7 cellular contexts compared by ENCODE assay signal in the genomic region with DNA sequence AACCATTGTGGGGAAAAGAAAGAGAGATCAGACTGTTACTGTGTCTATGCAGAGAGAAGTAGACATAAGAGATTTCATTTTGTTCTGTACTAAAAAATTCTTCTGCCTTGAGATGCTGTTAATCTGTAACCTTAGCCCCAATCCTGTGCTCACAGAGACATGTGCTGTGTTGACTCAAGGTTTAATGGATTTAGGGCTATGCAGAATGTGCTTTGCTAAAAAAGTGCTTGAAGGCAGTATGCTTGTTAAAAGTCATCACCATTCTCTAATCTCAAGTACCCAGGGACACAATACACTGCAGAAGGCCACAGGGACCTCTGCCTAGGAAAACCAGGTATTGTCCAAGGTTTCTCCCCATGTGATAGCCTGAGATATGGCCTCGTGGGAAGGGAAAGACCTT. TPM values are rescaled to one million over a fixed set of nuclear protein-coding genes. Genes with fewer than 3 reads are reported as not detected.
DNase-seq lines count a peak whose midpoint lies in the region; ATAC-seq, FAIRE-seq and TF ChIP-seq lines count a peak whose summit lies in the region.
"Not testable (repeated sequence)": the region's sequence is repeated elsewhere in the genome, so short reads cannot be mapped to it uniquely, and the experiment has no call there.

No MANE protein-coding gene starts in this region.

- H3K9me3 ChIP-seq in endocrine pancreas (ENCODE audit: control insufficient read depth, low read length); hepatocyte (ENCODE audit: low read depth); HepG2 (ENCODE audit: low read length): not testable (repeated sequence)

- H3K36me3 Mint-ChIP-seq in progenitor cell of endocrine pancreas (ENCODE audit: insufficient read depth), result peaks cover 16% of the 10 kb centered on the region

- H3K56ac ChIP-seq in mesendoderm (ENCODE audit: low read length), result not testable (repeated sequence)

- not testable (repeated sequence) for H3K23ac ChIP-seq in mesendoderm (ENCODE audit: low read length)

- H3K9ac ChIP-seq in endocrine pancreas (ENCODE audit: control insufficient read depth, insufficient read depth, low read length); HepG2 (ENCODE audit: insufficient read depth, low read depth, low read length); mesendoderm (ENCODE audit: low read length): not testable (repeated sequence)

- not testable (repeated sequence) for TF ChIP-seq EP300 in HepG2 (IDR thresholded peaks at IDR 0.05; ENCODE audit: low read depth in 2 of 2, low read length in 2 of 2); HepG2 (CRISPR knock-in tag; IDR thresholded peaks at IDR 0.05; ENCODE audit: borderline replicate concordance)

- not testable (repeated sequence) for H2BK5ac ChIP-seq in mesendoderm (ENCODE audit: low read length)

- peak overlapping the region; percentile 48 for H3K4me3 ChIP-seq in endocrine pancreas (ENCODE audit: control insufficient read depth, insufficient read depth, low read length)
- H3K4me3 ChIP-seq in hepatocyte; HepG2 (replicated peaks in 1 of 3; ENCODE audit: insufficient read depth in 1 of 3, low read depth in 2 of 3, low read length in 3 of 3); mesendoderm (ENCODE audit: low read length): not testable (repeated sequence)

- ATAC-seq in HepG2, result not testable (repeated sequence)

- H3K79me1 ChIP-seq in mesendoderm (ENCODE audit: low read length), result not testable (repeated sequence)

- DNase-seq in DMS53 (lab: John Stamatoyannopoulos, UW) (peak; percentile 19), NCI-H82 (lab: John Stamatoyannopoulos, UW) (peak; percentile 5), mesendoderm (peak; percentile 11)
- not testable (repeated sequence) for DNase-seq in hepatocyte (ENCODE audit: low spot score); HepG2 (ENCODE audit: low spot score); progenitor cell of endocrine pancreas (ENCODE audit: low spot score, unreplicated experiment)

- FAIRE-seq in HepG2 (lab: Jason Lieb, UNC), result not testable (repeated sequence)

- POLR2A ChIA-PET in HepG2 (lab: Yijun Ruan, JAX), result not testable (repeated sequence)

- CTCF ChIA-PET in HepG2 (lab: Yijun Ruan, JAX; ENCODE audit: low intra/inter-chr PET ratio, low total read pairs), result not testable (repeated sequence)

- H2BK15ac ChIP-seq in mesendoderm (replicated peaks; ENCODE audit: low read depth), result not testable (repeated sequence)

- H4K8ac ChIP-seq in mesendoderm (ENCODE audit: low read depth, low read length), result not testable (repeated sequence)

- not testable (repeated sequence) for TF ChIP-seq RAD21 in HepG2 (CRISPR knock-in tag; IDR thresholded peaks at IDR 0.05)

- BruUV-seq in HepG2 (replicated peaks; lab: Mats Ljungman, UMichigan), result not testable (repeated sequence)

- H3K79me2 ChIP-seq in hepatocyte; HepG2 (ENCODE audit: insufficient read depth, low read length); mesendoderm (ENCODE audit: control insufficient read depth, insufficient read depth, low read length): not testable (repeated sequence)

- H3K4me1 Mint-ChIP-seq in progenitor cell of endocrine pancreas (ENCODE audit: low read depth), result peaks cover 25% of the 10 kb centered on the region

- not testable (repeated sequence) for H2AFZ ChIP-seq in hepatocyte; HepG2 (ENCODE audit: low read length)

- not testable (repeated sequence) for H3K36me3 ChIP-seq in endocrine pancreas (ENCODE audit: control insufficient read depth, insufficient read depth, low read length); hepatocyte (replicated peaks; ENCODE audit: insufficient read depth, low read depth); mesendoderm (ENCODE audit: control insufficient read depth, insufficient read depth, low read length)
- H3K36me3 ChIP-seq in HepG2 (replicated peaks in 1 of 2; ENCODE audit: control insufficient read depth in 1 of 2, insufficient read depth in 2 of 2, low read length in 2 of 2), result peaks cover 2 to 20% of the 10 kb centered on the region in 2 experiments; a peak in 4 of 5 replicates

- not testable (repeated sequence) for H2AK5ac ChIP-seq in mesendoderm (ENCODE audit: low read length)

- H4K5ac ChIP-seq in mesendoderm (ENCODE audit: low read length), result not testable (repeated sequence)

- H3K18ac ChIP-seq in mesendoderm (ENCODE audit: low read length), result not testable (repeated sequence)

- not testable (repeated sequence) for TF ChIP-seq POLR2A in HepG2 (IDR thresholded peaks at IDR 0.05; ENCODE audit: insufficient read depth in 1 of 2, low read depth in 2 of 2, low read length in 2 of 2)

- H3K4me2 ChIP-seq in hepatocyte, result peak overlapping the region; percentile 55
- H3K4me2 ChIP-seq in HepG2 (ENCODE audit: low read depth, low read length); mesendoderm (ENCODE audit: low read length): not testable (repeated sequence)

- H3K27me3 ChIP-seq in endocrine pancreas (ENCODE audit: control insufficient read depth, insufficient read depth, low read length); hepatocyte; HepG2 (ENCODE audit: control insufficient read depth in 1 of 2, insufficient read depth in 2 of 2, low read length in 2 of 2); mesendoderm (ENCODE audit: insufficient read depth, low read length, poor library complexity): not testable (repeated sequence)

- not testable (repeated sequence) for H3K27me3 Mint-ChIP-seq in progenitor cell of endocrine pancreas

- H3K4me3 Mint-ChIP-seq in progenitor cell of endocrine pancreas (ENCODE audit: low read depth), result not testable (repeated sequence)

- intact Hi-C loops in HepG2 (cut with micrococcal nuclease; ENCODE audit: unreplicated experiment), result not testable (repeated sequence)

- H3K9me3 Mint-ChIP-seq in progenitor cell of endocrine pancreas (ENCODE audit: low read depth), result not testable (repeated sequence)

- TF ChIP-seq CTCF in hepatocyte (IDR thresholded peaks at IDR 0.05; ENCODE audit: poor library complexity); HepG2 (CRISPR knock-in tag; IDR thresholded peaks at IDR 0.05); progenitor cell of endocrine pancreas (IDR thresholded peaks at IDR 0.05; ENCODE audit: unreplicated experiment): not testable (repeated sequence)

- in situ Hi-C loops in HepG2 (cut with HindIII; ENCODE audit: extremely low pct_ligation_motif_present, low pct_unique_long_range_greater_than_20kb), result not testable (repeated sequence)

- not testable (repeated sequence) for H3K4me1 ChIP-seq in endocrine pancreas (ENCODE audit: control insufficient read depth, insufficient read depth, low read length); hepatocyte (ENCODE audit: insufficient read depth); mesendoderm (ENCODE audit: control insufficient read depth, low read depth, low read length)
- peaks cover 34% of the 10 kb centered on the region for H3K4me1 ChIP-seq in HepG2 (ENCODE audit: insufficient read depth, low read length)

- WGBS in hepatocyte (ENCODE audit: low lambda C conversion rate, missing lambda C conversion rate), result 37% methylated on average over 1 of the region's 1 CpG
- WGBS in HepG2 (ENCODE audit: low lambda C conversion rate), result 67% methylated on average over 1 of the region's 1 CpG
- WGBS in mesendoderm (ENCODE audit: extremely low coverage, insufficient coverage, low lambda C conversion rate), result no CpG with 5 or more reads among the region's 1 CpG

- not testable (repeated sequence) for H3K9me2 ChIP-seq in hepatocyte (replicated peaks; ENCODE audit: insufficient read depth)

- H3K27ac ChIP-seq in hepatocyte; HepG2 (ENCODE audit: extremely low read length, insufficient read depth, low read length); mesendoderm (ENCODE audit: low read depth, low read length): not testable (repeated sequence)

- not testable (repeated sequence) for H2BK120ac ChIP-seq in mesendoderm (ENCODE audit: low read depth, low read length)

- H3K27ac Mint-ChIP-seq in progenitor cell of endocrine pancreas, result peak overlapping the region; percentile 25

- not testable (repeated sequence) for H4K20me1 ChIP-seq in hepatocyte (ENCODE audit: insufficient read depth, poor library complexity, severe bottlenecking); HepG2 (ENCODE audit: insufficient read depth, low read length)

- H3K4ac ChIP-seq in mesendoderm (ENCODE audit: low read depth, low read length), result not testable (repeated sequence)

RNA-seq across cellular contexts. Expression of gene MIS18BP1, which starts 39.3 kb away (rescaled TPM):
- total RNA-seq in hepatocyte, result 14.9 and 23.5 TPM in 2 replicates
- polyA plus RNA-seq in hepatocyte, result 6.8 and 14.9 TPM in 2 replicates
- 36.4 and 54.6 TPM in 2 replicates for total RNA-seq in HepG2 (2016; rRNA removed; fragmentation: Illumina TruSeq; extraction: Trizol)
- total RNA-seq in HepG2 (2016; cell fraction: cytosol; rRNA removed; fragmentation: Illumina TruSeq; extraction: Trizol; ENCODE audit: low read depth), result 8.5 and 9.1 TPM in 2 replicates
- total RNA-seq in HepG2 (2016; cell fraction: insoluble cytoplasmic fraction; rRNA removed; fragmentation: Illumina TruSeq; extraction: Trizol), result 43.2 and 47.0 TPM in 2 replicates
- total RNA-seq in HepG2 (2016; cell fraction: membrane; rRNA removed; fragmentation: Illumina TruSeq; extraction: Trizol), result 17.8 and 23.3 TPM in 2 replicates
- total RNA-seq in HepG2 (2016; cell fraction: nucleus; rRNA removed; fragmentation: Illumina TruSeq; extraction: Trizol), result 48.9 and 51.7 TPM in 2 replicates
- 6.0 and 9.5 TPM in 2 replicates for polyA plus RNA-seq in HepG2 (2011; rRNA removed)
- 2.6 and 4.0 TPM in 2 replicates for polyA plus RNA-seq in HepG2 (2011; cell fraction: cytosol; rRNA removed)
- polyA plus RNA-seq in HepG2 (2011; cell fraction: nucleus; rRNA removed), result 7.0 and 8.2 TPM in 2 replicates
- 6.4 and 10.4 TPM in 2 replicates for polyA plus RNA-seq in HepG2 (2012)
- polyA plus RNA-seq in HepG2 (2016; cell fraction: cytosol; fragmentation: Illumina TruSeq; extraction: Trizol; ENCODE audit: low read depth), result 0.81 and 1.1 TPM in 2 replicates
- 28.2 and 30.5 TPM in 2 replicates for polyA plus RNA-seq in HepG2 (2016; cell fraction: insoluble cytoplasmic fraction; fragmentation: Illumina TruSeq; extraction: Trizol; ENCODE audit: low read depth)
- 3.1 and 3.3 TPM in 2 replicates for polyA plus RNA-seq in HepG2 (2016; cell fraction: membrane; fragmentation: Illumina TruSeq; extraction: Trizol; ENCODE audit: low read depth)
- 46.2 and 47.8 TPM in 2 replicates for polyA plus RNA-seq in HepG2 (2016; cell fraction: nucleus; fragmentation: Illumina TruSeq; extraction: Trizol; ENCODE audit: insufficient read depth, low read depth)
- 3.7 and 14.3 TPM in 2 replicates for polyA minus RNA-seq in HepG2 (2011; rRNA and poly(A)+ RNA removed; ENCODE audit: low replicate concordance)
- polyA minus RNA-seq in HepG2 (2011; cell fraction: cytosol; rRNA and poly(A)+ RNA removed), result 11.9 and 13.0 TPM in 2 replicates
- polyA minus RNA-seq in HepG2 (2011; cell fraction: nucleus; rRNA and poly(A)+ RNA removed), result 40.9 and 50.1 TPM in 2 replicates
- polyA plus RNA-seq in mesendoderm (2013, experiment 1 of 2), result 57.4 TPM
- 60.2 TPM for polyA plus RNA-seq in mesendoderm (2013, experiment 2 of 2)
- 39.7 and 40.4 TPM in 2 replicates for total RNA-seq in progenitor cell of endocrine pancreas
